ENCODE assay signal across 29 cellular contexts in genomic region chr1:158833269-158833668, GRCh38. TPM values are rescaled to one million over a fixed set of nuclear protein-coding genes. Genes with fewer than 3 reads are reported as not detected.
DNase-seq lines count a peak whose midpoint lies in the region; ATAC-seq and TF ChIP-seq lines count a peak whose summit lies in the region.
"Had no signal": no experiment of that assay in that cellular context is flagged by ENCODE, and none has a peak within 500 bp of the region (broad histone marks: within the 10 kb centered on the region; RNA-seq: fewer than 3 reads in every experiment).

No MANE protein-coding gene starts in this region.

- intact Hi-C loops in psoas muscle (cut with DNase I): no loop called here
- intact Hi-C loops in posterior cingulate gyrus (cut with DNase I): no loop called here

- no peaks in the 10 kb centered on the region for H3K9me3 ChIP-seq in psoas muscle
- H3K9me3 ChIP-seq: thoracic aorta had no signal

- H3K4me3 ChIP-seq in GM12875 (ENCODE audit: low read depth, low read length): peak overlapping the region; percentile 27
- peak overlapping the region; percentile 86 for H3K4me3 ChIP-seq in NB4 (ENCODE audit: low read depth, low read length)
- H3K4me3 ChIP-seq in psoas muscle: peak overlapping the region; percentile 23

- H3K4me1 ChIP-seq in psoas muscle: no peaks in the 10 kb centered on the region

- H3K36me3 ChIP-seq in psoas muscle (ENCODE audit: insufficient read depth in 1 of 2, low read depth in 1 of 2): no peaks in the 10 kb centered on the region
- H3K36me3 ChIP-seq: thoracic aorta had no signal

- no peaks in the 10 kb centered on the region for H3K27me3 ChIP-seq in psoas muscle (ENCODE audit: insufficient read depth in 3 of 3, low read length in 2 of 3)

- H3K27ac ChIP-seq in psoas muscle: no peak overlapping the region
- H3K27ac ChIP-seq: C4-2B, thoracic aorta had no signal

- TF ChIP-seq POLR2A in NB4 (IDR thresholded peaks at IDR 0.05; ENCODE audit: extremely low read depth, insufficient read length): peak; percentile 47

- no peak for TF ChIP-seq CTCF in GM12875 (IDR thresholded peaks at IDR 0.05; ENCODE audit: borderline replicate concordance, insufficient read depth, low read depth, low read length)
- no peak for TF ChIP-seq CTCF in NB4 (IDR thresholded peaks at IDR 0.05; ENCODE audit: low read depth, low read length)
- no peak for TF ChIP-seq CTCF in psoas muscle (IDR thresholded peaks at IDR 0.05)
- no peak for TF ChIP-seq CTCF in omental fat pad (IDR thresholded peaks at IDR 0.05)

- DNase-seq in NB4 (ENCODE audit: low read depth): peak; percentile 86
- peak; percentile 1 for DNase-seq in amniotic epithelial cell (ENCODE audit: low read depth)
- DNase-seq in psoas muscle: no peak
- no peak for DNase-seq in omental fat pad (ENCODE audit: low spot score)
- no peak for DNase-seq in posterior cingulate gyrus
- DNase-seq in activated naive CD4-positive, alpha-beta T cell (lab: John Stamatoyannopoulos, UW): no peak
- DNase-seq: activated CD4-positive, alpha-beta T cell treated with anti-CD3 and anti-CD28 coated beads, Interleukin-2, amount 50 U/mL, for 48 hours; activated CD8-positive, alpha-beta memory T cell treated with anti-CD3 and anti-CD28 coated beads, Interleukin-2, amount 50 U/mL, for 4 hours; caudate nucleus; glutamatergic neuron; HFFc6; mesenchymal stem cell; MM.1S; retina; stimulated activated CD4-positive, alpha-beta T cell treated with anti-CD3 and anti-CD28 coated beads, Interleukin-12 subunit alpha, Interleukin-12 subunit beta, amount 100 ng/mL, for 4 hours; stimulated activated CD4-positive, alpha-beta T cell treated with anti-CD3 and anti-CD28 coated beads, Interleukin-4, amount 100 ng/mL, for 4 hours; stimulated activated naive CD4-positive, alpha-beta T cell treated with Interleukin-2 at 50 U/mL for 16 hours; T-helper 9 cell had no signal

- ATAC-seq in psoas muscle: no peak
- ATAC-seq in GM18907 (IDR thresholded peaks at IDR 0.05; ENCODE audit: unreplicated experiment): no peak
- ATAC-seq in omental fat pad (ENCODE audit: low FRiP score): no peak
- ATAC-seq: activated T-helper 17 cell treated with anti-CD3 and anti-CD28 coated beads, Interleukin-2, amount 50 U/mL, for 72 hours had no signal

- 69 to 72% (median 71%) methylated on average over 3 of the region's 3 CpGs for WGBS in psoas muscle, 3 donors

RNA-seq across cellular contexts. Expression of gene MNDA, which starts 2.1 kb away (rescaled TPM):
- total RNA-seq in psoas muscle: 1 to 10 TPM; 1.2 to 3.3 (median 1.6) TPM
- under 1 TPM; 0.38 to 0.49 (median 0.47) TPM for polyA plus RNA-seq in psoas muscle
- total RNA-seq in omental fat pad: 10 to 100 TPM in 2 of 4 donors, 1 to 10 TPM in 2; 7.4 to 27.0 (median 17.9) TPM
- total RNA-seq: activated T-helper 17 cell treated with anti-CD3 and anti-CD28 coated beads, Interleukin-2, amount 50 U/mL, for 72 hours; astrocyte; dermis microvascular lymphatic vessel endothelial cell; HFFc6; NCI-H460 had no signal
- polyA plus RNA-seq: AG04450, keratinocyte had no signal

RNA-seq across cellular contexts. Expression of gene OR6N2, which starts 52.3 kb away (rescaled TPM):
- total RNA-seq in psoas muscle (not detected), omental fat pad (not detected)
- not detected for polyA plus RNA-seq in psoas muscle
- total RNA-seq: activated T-helper 17 cell treated with anti-CD3 and anti-CD28 coated beads, Interleukin-2, amount 50 U/mL, for 72 hours; astrocyte; dermis microvascular lymphatic vessel endothelial cell; HFFc6; NCI-H460; osteoblast; thoracic aorta had no signal
- polyA plus RNA-seq: AG04450, keratinocyte had no signal

Comparison
In these comparisons a context has a peak if more than half of its experiments do, and no peak if none do; other contexts are left out.
1. H3K4me3 ChIP-seq: peak in every context shown above with its lines; median percentile 86 in NB4; 27 in GM12875; 23 in psoas muscle.
2. DNase-seq: peak in NB4 (single experiment) and amniotic epithelial cell (single experiment); none in psoas muscle (0 of 2), omental fat pad (single experiment), posterior cingulate gyrus (0 of 10) and activated naive CD4-positive, alpha-beta T cell (0 of 4).